Comparison of ENCODE assay signal across 35 cellular contexts in genomic region chr10:675532-675931, GRCh38.
"Had no signal": no experiment of that assay in that cellular context is flagged by ENCODE, and none has a peak within 500 bp of the region (broad histone marks: within the 10 kb centered on the region; RNA-seq: fewer than 3 reads in every experiment).

No MANE protein-coding gene starts in this region.

- H3K9me3 Mint-ChIP-seq: activated CD4-positive, alpha-beta memory T cell treated with anti-CD3 and anti-CD28 coated beads for 36 hours; activated naive CD4-positive, alpha-beta T cell treated with anti-CD3 and anti-CD28 coated beads for 36 hours; activated naive CD4-positive, alpha-beta T cell treated with anti-CD3 and anti-CD28 coated beads, Interleukin-2, amount 50 U/mL, for 24 hours; activated naive CD8-positive, alpha-beta T cell treated with anti-CD3 and anti-CD28 coated beads for 36 hours; activated naive CD8-positive, alpha-beta T cell treated with anti-CD3 and anti-CD28 coated beads, Interleukin-2, amount 50 U/mL, for 24 hours; activated T-helper 1 cell treated with anti-CD3 and anti-CD28 coated beads, Interleukin-12 subunit alpha, Interleukin-12 subunit beta, Interleukin-2, Interleukin-4 antibody, amounts not matched to agents 30 ng/mL and 10 ng/mL and 1 ng/mL, durations not matched to agents 14 hours and 24 hours and 36 hours; activated T-helper 2 cell treated with anti-CD3 and anti-CD28 coated beads, Interferon-gamma antibody, Interleukin-2, Interleukin-4, amounts not matched to agents 10 μg/mL and 5 μg/mL and 100 μg/mL, durations not matched to agents 14 hours and 24 hours and 36 hours; central memory CD8-positive, alpha-beta T cell; T-helper 1 cell treated with Interleukin-12 subunit alpha and Interleukin-12 subunit beta and Interleukin-4 antibody, amounts not matched to agents 30 μg/mL and 1 μg/mL, for 36 hours; T-helper 2 cell treated with Interferon-gamma antibody and Interleukin-4, amounts not matched to agents 5 μg/mL and 100 μg/mL, for 36 hours had no signal

- H3K9me3 ChIP-seq: ascending aorta, gastroesophageal sphincter had no signal

- H3K36me3 Mint-ChIP-seq: activated CD4-positive, alpha-beta memory T cell treated with anti-CD3 and anti-CD28 coated beads for 36 hours; activated CD8-positive, alpha-beta memory T cell treated with anti-CD3 and anti-CD28 coated beads, Interleukin-2, amount 10 ng/mL, durations not matched to agents 7 days and 5 days; activated naive CD4-positive, alpha-beta T cell treated with anti-CD3 and anti-CD28 coated beads, Interleukin-2, amount 50 U/mL, for 24 hours; activated naive CD8-positive, alpha-beta T cell treated with anti-CD3 and anti-CD28 coated beads for 36 hours; T-cell had no signal

- H3K4me1 Mint-ChIP-seq: activated B cell treated with CpG ODN at 0.5 μM for 24 hours; activated naive CD4-positive, alpha-beta T cell treated with anti-CD3 and anti-CD28 coated beads, Interleukin-2, amount 50 U/mL, for 24 hours; activated naive CD8-positive, alpha-beta T cell treated with anti-CD3 and anti-CD28 coated beads for 36 hours; central memory CD8-positive, alpha-beta T cell; endodermal cell; T-cell had no signal

- H3K27me3 ChIP-seq: ascending aorta, brain microvascular endothelial cell, dorsolateral prefrontal cortex, gastroesophageal sphincter, heart right ventricle had no signal

- H3K4me3 ChIP-seq: ascending aorta, coronary artery, dorsolateral prefrontal cortex, gastroesophageal sphincter, heart right ventricle had no signal

- ATAC-seq: activated CD4-positive, CD25-positive, alpha-beta regulatory T cell treated with anti-CD3 and anti-CD28 coated beads, Interleukin-2, amount 50 U/mL, for 24 hours; activated CD8-positive, alpha-beta memory T cell treated with anti-CD3 and anti-CD28 coated beads, Interleukin-2, amount 10 ng/mL, durations not matched to agents 7 days and 5 days; activated CD8-positive, alpha-beta T cell treated with anti-CD3 and anti-CD28 coated beads, Interleukin-2, amount 10 ng/mL, durations not matched to agents 7 days and 5 days; esophagus mucosa; gastroesophageal sphincter; heart right ventricle; T-cell had no signal

- FAIRE-seq: bronchial epithelial cell had no signal

- H3K27me3 Mint-ChIP-seq: activated B cell treated with CpG ODN at 0.5 μM for 24 hours; central memory CD8-positive, alpha-beta T cell had no signal

- DNase-seq: activated B cell treated with CpG ODN at 0.5 μM for 24 hours; activated CD4-positive, alpha-beta memory T cell treated with anti-CD3 and anti-CD28 coated beads for 36 hours; activated CD4-positive, alpha-beta T cell treated with anti-CD3 and anti-CD28 coated beads for 48 hours; activated CD4-positive, alpha-beta T cell treated with anti-CD3 and anti-CD28 coated beads, Interleukin-2, amount 50 U/mL, for 1 hour; activated CD8-positive, alpha-beta memory T cell treated with anti-CD3 and anti-CD28 coated beads, Interleukin-2, amount 10 ng/mL, durations not matched to agents 7 days and 5 days; activated CD8-positive, alpha-beta memory T cell treated with anti-CD3 and anti-CD28 coated beads, Interleukin-2, amount 50 U/mL, for 4 hours; activated CD8-positive, alpha-beta T cell treated with anti-CD3 and anti-CD28 coated beads, Interleukin-2, amount 10 ng/mL, durations not matched to agents 7 days and 5 days; activated effector memory CD4-positive, alpha-beta T cell treated with anti-CD3 and anti-CD28 coated beads, Interleukin-2, amount 50 U/mL, for 16 hours; activated naive CD4-positive, alpha-beta T cell treated with anti-CD3 and anti-CD28 coated beads for 36 hours; activated naive CD8-positive, alpha-beta T cell treated with anti-CD3 and anti-CD28 coated beads for 36 hours; activated naive CD8-positive, alpha-beta T cell treated with anti-CD3 and anti-CD28 coated beads, Interleukin-2, amount 50 U/mL, for 24 hours; activated T-cell treated with anti-CD3 and anti-CD28 coated beads, Interleukin-2, amount 50 U/mL, for 1 hour; activated T-cell treated with anti-CD3 and anti-CD28 coated beads, Interleukin-2, amount 50 U/mL, for 48 hours; brain microvascular endothelial cell; dorsolateral prefrontal cortex; effector memory CD4-positive, alpha-beta T cell; foreskin melanocyte; heart right ventricle; T-cell; T1000; WERI-Rb-1 had no signal

- H3K4me3 Mint-ChIP-seq: activated B cell treated with CpG ODN at 0.5 μM for 24 hours; activated CD4-positive, alpha-beta memory T cell treated with anti-CD3 and anti-CD28 coated beads for 36 hours; activated CD8-positive, alpha-beta memory T cell treated with anti-CD3 and anti-CD28 coated beads, Interleukin-2, amount 10 ng/mL, durations not matched to agents 7 days and 5 days; activated CD8-positive, alpha-beta T cell treated with anti-CD3 and anti-CD28 coated beads, Interleukin-2, amount 10 ng/mL, durations not matched to agents 7 days and 5 days; activated naive CD4-positive, alpha-beta T cell treated with anti-CD3 and anti-CD28 coated beads for 36 hours; activated naive CD4-positive, alpha-beta T cell treated with anti-CD3 and anti-CD28 coated beads, Interleukin-2, amount 50 U/mL, for 24 hours; activated naive CD8-positive, alpha-beta T cell treated with anti-CD3 and anti-CD28 coated beads for 36 hours; activated naive CD8-positive, alpha-beta T cell treated with anti-CD3 and anti-CD28 coated beads, Interleukin-2, amount 50 U/mL, for 24 hours; activated T-helper 1 cell treated with anti-CD3 and anti-CD28 coated beads, Interleukin-12 subunit alpha, Interleukin-12 subunit beta, Interleukin-2, Interleukin-4 antibody, amounts not matched to agents 30 ng/mL and 10 ng/mL and 1 ng/mL, durations not matched to agents 14 hours and 24 hours and 36 hours; central memory CD8-positive, alpha-beta T cell; dendritic cell treated with granulocyte-macrophage colony-stimulating factor and Interleukin-4, amounts not matched to agents 40 ng/mL and 50 ng/mL, for 4 days; endodermal cell; T-cell; T-helper 1 cell treated with Interleukin-12 subunit alpha and Interleukin-12 subunit beta and Interleukin-4 antibody, amounts not matched to agents 30 μg/mL and 1 μg/mL, for 36 hours; T-helper 2 cell treated with Interferon-gamma antibody and Interleukin-4, amounts not matched to agents 5 μg/mL and 100 μg/mL, for 36 hours had no signal

- H3K27ac ChIP-seq: ascending aorta, brain microvascular endothelial cell, coronary artery, gastroesophageal sphincter, heart right ventricle, WERI-Rb-1 had no signal

- H3K27ac Mint-ChIP-seq: activated B cell treated with CpG ODN at 0.5 μM for 24 hours; activated CD4-positive, alpha-beta memory T cell treated with anti-CD3 and anti-CD28 coated beads for 36 hours; activated CD8-positive, alpha-beta memory T cell treated with anti-CD3 and anti-CD28 coated beads, Interleukin-2, amount 10 ng/mL, durations not matched to agents 7 days and 5 days; activated CD8-positive, alpha-beta T cell treated with anti-CD3 and anti-CD28 coated beads, Interleukin-2, amount 10 ng/mL, durations not matched to agents 7 days and 5 days; activated naive CD4-positive, alpha-beta T cell treated with anti-CD3 and anti-CD28 coated beads for 36 hours; activated naive CD4-positive, alpha-beta T cell treated with anti-CD3 and anti-CD28 coated beads, Interleukin-2, amount 50 U/mL, for 24 hours; activated naive CD8-positive, alpha-beta T cell treated with anti-CD3 and anti-CD28 coated beads for 36 hours; activated naive CD8-positive, alpha-beta T cell treated with anti-CD3 and anti-CD28 coated beads, Interleukin-2, amount 50 U/mL, for 24 hours; activated T-helper 2 cell treated with anti-CD3 and anti-CD28 coated beads, Interferon-gamma antibody, Interleukin-2, Interleukin-4, amounts not matched to agents 10 μg/mL and 5 μg/mL and 100 μg/mL, durations not matched to agents 14 hours and 24 hours and 36 hours; dendritic cell treated with granulocyte-macrophage colony-stimulating factor and Interleukin-4, amounts not matched to agents 40 ng/mL and 50 ng/mL, for 4 days; endodermal cell; T-cell; T-helper 1 cell treated with Interleukin-12 subunit alpha and Interleukin-12 subunit beta and Interleukin-4 antibody, amounts not matched to agents 30 μg/mL and 1 μg/mL, for 36 hours; T-helper 2 cell treated with Interferon-gamma antibody and Interleukin-4, amounts not matched to agents 5 μg/mL and 100 μg/mL, for 36 hours had no signal

- H3K36me3 ChIP-seq: ascending aorta, brain microvascular endothelial cell, gastroesophageal sphincter, heart right ventricle, WERI-Rb-1 had no signal
